Comparison of ENCODE assay signal across 35 cellular contexts in genomic region chr4:175916636-175917351, GRCh38.
"Had no signal": no experiment of that assay in that cellular context is flagged by ENCODE, and none has a peak within 500 bp of the region (broad histone marks: within the 10 kb centered on the region; RNA-seq: fewer than 3 reads in every experiment).

No MANE protein-coding gene starts in this region.

- H3K4me3 ChIP-seq: esophagus squamous epithelium, hepatocyte, left lung, lung, neural progenitor cell, skin epidermis, uterus had no signal

- H3K4me1 Mint-ChIP-seq: activated CD4-positive, alpha-beta T cell treated with anti-CD3 and anti-CD28 coated beads, Interleukin-2, amount 10 ng/mL, durations not matched to agents 24 days and 14 days; activated naive CD4-positive, alpha-beta T cell treated with anti-CD3 and anti-CD28 coated beads, Interleukin-2, amount 50 U/mL, for 24 hours; activated naive CD8-positive, alpha-beta T cell treated with anti-CD3 and anti-CD28 coated beads, Interleukin-2, amount 50 U/mL, for 24 hours; activated T-helper 17 cell treated with anti-CD3 and anti-CD28 coated beads, Interleukin-2, amount 50 U/mL, for 72 hours; central memory CD8-positive, alpha-beta T cell; natural killer cell; stimulated activated memory B cell treated with anti-CD40 and anti-IgM and Interleukin-4, amounts not matched to agents 10 μg/mL and 1 μg/mL and 100 μg/mL, for 72 hours; stimulated activated naive CD8-positive, alpha-beta T cell treated with anti-CD3 and anti-CD28 coated beads, Interleukin-15, amount 100 ng/mL, for 72 hours had no signal

- H3K9me3 Mint-ChIP-seq: activated CD4-positive, alpha-beta T cell treated with anti-CD3 and anti-CD28 coated beads, Interleukin-2, amount 10 ng/mL, durations not matched to agents 24 days and 14 days; activated CD8-positive, alpha-beta T cell treated with anti-CD3 and anti-CD28 coated beads for 36 hours; activated naive CD4-positive, alpha-beta T cell treated with anti-CD3 and anti-CD28 coated beads, Interleukin-2, amount 50 U/mL, for 24 hours; activated naive CD8-positive, alpha-beta T cell treated with anti-CD3 and anti-CD28 coated beads, Interleukin-2, amount 50 U/mL, for 24 hours; activated T-helper 17 cell treated with anti-CD3 and anti-CD28 coated beads, Interleukin-2, amount 50 U/mL, for 72 hours; dendritic cell treated with granulocyte-macrophage colony-stimulating factor and Interleukin-4, amounts not matched to agents 40 ng/mL and 50 ng/mL, for 4 days; neural progenitor cell; stimulated activated memory B cell treated with anti-CD40 and anti-IgM and Interleukin-4, amounts not matched to agents 10 μg/mL and 1 μg/mL and 100 μg/mL, for 72 hours; stimulated activated naive CD8-positive, alpha-beta T cell treated with anti-CD3 and anti-CD28 coated beads, Interleukin-15, amount 100 ng/mL, for 72 hours; T-helper 1 cell treated with Interleukin-12 subunit alpha and Interleukin-12 subunit beta and Interleukin-4 antibody, amounts not matched to agents 30 μg/mL and 1 μg/mL, for 36 hours; type B pancreatic cell had no signal

- H3K27me3 ChIP-seq: esophagus squamous epithelium, hepatocyte, left lung, neural progenitor cell, uterus had no signal

- H3K36me3 Mint-ChIP-seq: activated naive CD4-positive, alpha-beta T cell treated with anti-CD3 and anti-CD28 coated beads, Interleukin-2, amount 50 U/mL, for 24 hours; natural killer cell; neural progenitor cell; stimulated activated memory B cell treated with anti-CD40 and anti-IgM and Interleukin-4, amounts not matched to agents 10 μg/mL and 1 μg/mL and 100 μg/mL, for 72 hours; type B pancreatic cell had no signal

- H3K4me1 ChIP-seq: esophagus squamous epithelium, left lung, neural progenitor cell, uterus had no signal

- H3K27ac ChIP-seq: epithelial cell of prostate, esophagus squamous epithelium, hepatocyte, left lung, neural progenitor cell, skin epidermis, uterus, VCaP had no signal

- H3K27me3 Mint-ChIP-seq: activated CD4-positive, alpha-beta T cell treated with anti-CD3 and anti-CD28 coated beads, Interleukin-2, amount 10 ng/mL, durations not matched to agents 24 days and 14 days; activated CD8-positive, alpha-beta T cell treated with anti-CD3 and anti-CD28 coated beads for 36 hours; activated naive CD8-positive, alpha-beta T cell treated with anti-CD3 and anti-CD28 coated beads, Interleukin-2, amount 50 U/mL, for 24 hours; activated T-helper 17 cell treated with anti-CD3 and anti-CD28 coated beads, Interleukin-2, amount 50 U/mL, for 72 hours; central memory CD8-positive, alpha-beta T cell; dendritic cell treated with granulocyte-macrophage colony-stimulating factor and Interleukin-4, amounts not matched to agents 40 ng/mL and 50 ng/mL, for 4 days; stimulated activated memory B cell treated with anti-CD40 and anti-IgM and Interleukin-4, amounts not matched to agents 10 μg/mL and 1 μg/mL and 100 μg/mL, for 72 hours; stimulated activated naive CD8-positive, alpha-beta T cell treated with anti-CD3 and anti-CD28 coated beads, Interleukin-15, amount 100 ng/mL, for 72 hours; type B pancreatic cell had no signal

- DNase-seq: activated CD4-positive, alpha-beta T cell treated with anti-CD3 and anti-CD28 coated beads, Interleukin-2, amount 10 ng/mL, durations not matched to agents 24 days and 14 days; activated CD4-positive, CD25-positive, alpha-beta regulatory T cell treated with anti-CD3 and anti-CD28 coated beads, Interleukin-2, amount 50 U/mL, for 72 hours; activated CD8-positive, alpha-beta T cell treated with anti-CD3 and anti-CD28 coated beads for 36 hours; activated gamma-delta T cell treated with Interleukin-2 at 50 U/mL for 16 hours; activated naive CD8-positive, alpha-beta T cell treated with anti-CD3 and anti-CD28 coated beads, Interleukin-2, amount 50 U/mL, for 24 hours; activated T-cell treated with anti-CD3 and anti-CD28 coated beads, Interleukin-2, amount 50 U/mL, for 4 hours; amygdala; effector CD4-positive, alpha-beta T cell; esophagus squamous epithelium; foreskin melanocyte; left lung; mesendoderm; natural killer cell; occipital lobe; posterior cingulate gyrus; stimulated activated CD4-positive, alpha-beta T cell treated with anti-CD3 and anti-CD28 coated beads, Interleukin-12 subunit alpha, Interleukin-12 subunit beta, amount 100 ng/mL, for 4 hours; stimulated activated CD4-positive, alpha-beta T cell treated with anti-CD3 and anti-CD28 coated beads, Interleukin-4, amount 100 ng/mL, for 24 hours; stimulated activated naive CD8-positive, alpha-beta T cell treated with anti-CD3 and anti-CD28 coated beads, Interleukin-15, amount 100 ng/mL, for 72 hours; substantia nigra; SW 1271; T-helper 9 cell; uterus had no signal

- H3K9me3 ChIP-seq: esophagus squamous epithelium, left lung, uterus had no signal

- H3K4me3 Mint-ChIP-seq: activated CD4-positive, alpha-beta T cell treated with anti-CD3 and anti-CD28 coated beads, Interleukin-2, amount 10 ng/mL, durations not matched to agents 24 days and 14 days; activated CD8-positive, alpha-beta T cell treated with anti-CD3 and anti-CD28 coated beads for 36 hours; activated naive CD4-positive, alpha-beta T cell treated with anti-CD3 and anti-CD28 coated beads, Interleukin-2, amount 50 U/mL, for 24 hours; activated naive CD8-positive, alpha-beta T cell treated with anti-CD3 and anti-CD28 coated beads, Interleukin-2, amount 50 U/mL, for 24 hours; activated T-cell treated with anti-CD3 and anti-CD28 coated beads, Interleukin-2, amount 50 U/mL, for 4 hours; activated T-helper 17 cell treated with anti-CD3 and anti-CD28 coated beads, Interleukin-2, amount 50 U/mL, for 72 hours; central memory CD8-positive, alpha-beta T cell; dendritic cell treated with granulocyte-macrophage colony-stimulating factor and Interleukin-4, amounts not matched to agents 40 ng/mL and 50 ng/mL, for 4 days; natural killer cell; neural progenitor cell; stimulated activated memory B cell treated with anti-CD40 and anti-IgM and Interleukin-4, amounts not matched to agents 10 μg/mL and 1 μg/mL and 100 μg/mL, for 72 hours; stimulated activated naive CD8-positive, alpha-beta T cell treated with anti-CD3 and anti-CD28 coated beads, Interleukin-15, amount 100 ng/mL, for 72 hours; T-helper 1 cell treated with Interleukin-12 subunit alpha and Interleukin-12 subunit beta and Interleukin-4 antibody, amounts not matched to agents 30 μg/mL and 1 μg/mL, for 36 hours; type B pancreatic cell had no signal

- H3K36me3 ChIP-seq: esophagus squamous epithelium, left lung, neural progenitor cell, uterus had no signal

- H3K27ac Mint-ChIP-seq: activated CD4-positive, alpha-beta T cell treated with anti-CD3 and anti-CD28 coated beads, Interleukin-2, amount 10 ng/mL, durations not matched to agents 24 days and 14 days; activated CD8-positive, alpha-beta T cell treated with anti-CD3 and anti-CD28 coated beads for 36 hours; activated naive CD4-positive, alpha-beta T cell treated with anti-CD3 and anti-CD28 coated beads, Interleukin-2, amount 50 U/mL, for 24 hours; activated naive CD8-positive, alpha-beta T cell treated with anti-CD3 and anti-CD28 coated beads, Interleukin-2, amount 50 U/mL, for 24 hours; activated T-helper 17 cell treated with anti-CD3 and anti-CD28 coated beads, Interleukin-2, amount 50 U/mL, for 72 hours; dendritic cell treated with granulocyte-macrophage colony-stimulating factor and Interleukin-4, amounts not matched to agents 40 ng/mL and 50 ng/mL, for 4 days; natural killer cell; neural progenitor cell; stimulated activated memory B cell treated with anti-CD40 and anti-IgM and Interleukin-4, amounts not matched to agents 10 μg/mL and 1 μg/mL and 100 μg/mL, for 72 hours; stimulated activated naive CD8-positive, alpha-beta T cell treated with anti-CD3 and anti-CD28 coated beads, Interleukin-15, amount 100 ng/mL, for 72 hours; T-helper 1 cell treated with Interleukin-12 subunit alpha and Interleukin-12 subunit beta and Interleukin-4 antibody, amounts not matched to agents 30 μg/mL and 1 μg/mL, for 36 hours; type B pancreatic cell had no signal
